Comparison of ENCODE assay signal across 8 cellular contexts in the genomic region with DNA sequence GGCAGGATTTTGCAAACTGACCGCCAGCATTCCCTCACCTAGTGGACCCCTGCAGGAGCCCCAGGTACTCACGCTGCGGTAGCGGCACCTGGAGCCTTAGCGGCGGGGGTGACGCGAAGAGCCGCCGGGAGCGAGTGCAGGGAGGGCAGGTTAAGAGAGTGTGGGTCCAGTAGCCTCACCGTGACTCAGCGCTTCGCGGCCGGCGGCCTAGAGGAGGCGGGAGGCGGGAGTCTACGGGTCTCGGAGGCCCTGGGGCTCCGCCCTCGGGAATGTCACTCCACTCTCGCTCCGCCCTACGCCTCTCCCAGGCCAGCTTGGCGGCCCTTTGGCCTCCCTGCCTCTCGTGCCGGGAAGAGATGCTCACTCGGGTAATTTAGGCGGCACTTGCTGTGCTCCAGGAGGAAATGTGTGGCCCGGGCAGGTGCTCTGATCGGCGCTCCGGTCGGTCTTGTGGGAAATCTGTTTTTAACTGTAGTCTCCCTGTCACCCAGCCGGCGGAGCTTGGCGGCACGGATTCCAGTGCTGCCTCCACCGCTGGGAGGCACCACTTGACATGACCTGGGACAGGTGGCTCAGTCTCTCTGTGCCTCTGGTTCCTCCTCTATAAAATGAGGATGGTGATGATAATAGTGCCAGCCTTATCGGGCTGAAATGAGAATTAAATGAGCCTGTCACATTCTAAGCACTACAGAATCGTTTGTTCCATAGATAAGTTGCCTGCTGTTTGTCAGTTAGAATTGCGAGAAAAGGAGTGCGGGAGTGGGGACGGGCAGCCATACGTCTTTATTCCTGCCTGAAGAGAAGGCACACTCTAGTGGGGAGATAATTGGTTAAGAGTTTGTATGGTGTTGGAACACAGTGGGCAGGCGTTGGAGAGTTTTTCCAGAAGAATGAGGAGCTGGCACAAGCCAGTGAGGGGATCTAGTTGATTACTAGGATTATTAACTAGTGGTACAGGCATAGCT. TPM values are rescaled to one million over a fixed set of nuclear protein-coding genes. Genes with fewer than 3 reads are reported as not detected.
DNase-seq lines count a peak whose midpoint lies in the region; ATAC-seq and TF ChIP-seq lines count a peak whose summit lies in the region.

PIR (minus strand) TSS at position 216 of the 965 bp plus-strand sequence. CDS start 2,076 bp downstream, outside the sequence.

- DNase-seq in NCI-H526 (lab: John Stamatoyannopoulos, UW), result peak; percentile 91 to 98
- DNase-seq in activated CD4-positive, alpha-beta T cell treated with anti-CD3 and anti-CD28 coated beads, Interleukin-2, amount 50 U/mL, for 4 hours, result peak; percentile 13 to 18
- DNase-seq in lower lobe of right lung, result peak; percentile 91
- peak; percentile 17 to 55 (median 29) for DNase-seq in stimulated activated CD4-positive, alpha-beta T cell treated with anti-CD3 and anti-CD28 coated beads, TNF-alpha, amount 100 ng/mL, for 48 hours (ENCODE audit: low read depth in 3 of 3)

- H3K27ac ChIP-seq in C4-2B, result peak within 1 kb of the TSS; percentile 79
- peak within 1 kb of the TSS; percentile 26 for H3K27ac ChIP-seq in ectodermal cell (ENCODE audit: insufficient read depth, low read depth, low read length, poor library complexity, severe bottlenecking)
- peak within 1 kb of the TSS; percentile 58 for H3K27ac ChIP-seq in lower lobe of right lung

- H3K4me3 ChIP-seq in ectodermal cell (ENCODE audit: insufficient read depth, low read depth, low read length) (peak within 1 kb of the TSS; percentile 57), lower lobe of right lung (peak within 1 kb of the TSS; percentile 55)

- TF ChIP-seq CTCF in C4-2B (conservative IDR thresholded peaks at IDR 0.05), result peak; percentile 72
- peak; percentile 30 for TF ChIP-seq CTCF in lower lobe of right lung (IDR thresholded peaks at IDR 0.05)

- 6 to 7% methylated on average over 47 to 48 of the region's 48 CpGs for WGBS in ectodermal cell, 2 experiments

- intact Hi-C loops in lower lobe of right lung (cut with DNase I), result loop anchor here (10.0 kb wide), 1 partner anchor 71 kb away; no protein-coding TSS in a partner anchor

- H3K4me1 ChIP-seq in ectodermal cell (ENCODE audit: control insufficient read depth, insufficient read depth, low read length), result no peaks in the 10 kb centered on the region
- peaks cover 5% of the 10 kb centered on the region for H3K4me1 ChIP-seq in lower lobe of right lung

- H3K9me3 ChIP-seq in ectodermal cell (ENCODE audit: control insufficient read depth, low read length) (no peaks in the 10 kb centered on the region), lower lobe of right lung (no peaks in the 10 kb centered on the region)

- H3K36me3 ChIP-seq in ectodermal cell (ENCODE audit: control insufficient read depth, insufficient read depth, low read length) (no peaks in the 10 kb centered on the region), lower lobe of right lung (no peaks in the 10 kb centered on the region)

- no peaks in the 10 kb centered on the region for H3K27me3 ChIP-seq in ectodermal cell (ENCODE audit: control insufficient read depth, insufficient read depth, low read length, poor library complexity, severe bottlenecking)
- H3K27me3 ChIP-seq in lower lobe of right lung (ENCODE audit: low read depth), result no peaks in the 10 kb centered on the region

- ATAC-seq in GM19324 (IDR thresholded peaks at IDR 0.05; ENCODE audit: low FRiP score, unreplicated experiment) (peak; percentile 99), HG03442 (IDR thresholded peaks at IDR 0.05; ENCODE audit: unreplicated experiment) (peak; percentile 96), lower lobe of right lung (peak; percentile 99 to 100)

RNA-seq across cellular contexts. Expression of gene PIR, which starts in this region (rescaled TPM):
- 27.4 TPM for polyA plus RNA-seq in ectodermal cell (2013, experiment 1 of 4)
- polyA plus RNA-seq in ectodermal cell (2013, experiment 2 of 4), result 24.4 TPM
- polyA plus RNA-seq in ectodermal cell (2013, experiment 3 of 4), result 18.2 TPM
- 19.5 TPM for polyA plus RNA-seq in ectodermal cell (2013, experiment 4 of 4)
- 19.8 TPM for total RNA-seq in lower lobe of right lung

Comparison
In these comparisons a context has a peak if more than half of its experiments do, and no peak if none do; other contexts are left out.
1. Peak in every context shown above with its lines: DNase-seq, ATAC-seq, H3K4me3 ChIP-seq and H3K27ac ChIP-seq.
2. H3K27ac ChIP-seq: peak in every context shown above with its lines; median percentile 79 in C4-2B; 58 in lower lobe of right lung; 26 in ectodermal cell.
3. DNase-seq: peak in every context shown above with its lines; median percentile 94 in NCI-H526; 91 in lower lobe of right lung; 29 in stimulated activated CD4-positive, alpha-beta T cell treated with anti-CD3 and anti-CD28 coated beads, TNF-alpha, amount 100 ng/mL, for 48 hours; 16 in activated CD4-positive, alpha-beta T cell treated with anti-CD3 and anti-CD28 coated beads, Interleukin-2, amount 50 U/mL, for 4 hours.